Comparison of ENCODE assay signal across 20 cellular contexts in genomic region chr4:72207196-72207595, GRCh38.
"Had no signal": no experiment of that assay in that cellular context is flagged by ENCODE, and none has a peak within 500 bp of the region (broad histone marks: within the 10 kb centered on the region; RNA-seq: fewer than 3 reads in every experiment).

No MANE protein-coding gene starts in this region.

- FAIRE-seq: colon had no signal

- DNase-seq: dorsolateral prefrontal cortex; effector CD4-positive, alpha-beta T cell; endodermal cell; foreskin keratinocyte; hypothalamus; immature natural killer cell; islet precursor cell; kidney glomerular epithelial cell; mesenchymal stem cell; naive thymus-derived CD8-positive, alpha-beta T cell; nephron progenitor cell; nucleus accumbens; stimulated activated CD4-positive, alpha-beta T cell treated with anti-CD3 and anti-CD28 coated beads, Interleukin-12 subunit alpha, Interleukin-12 subunit beta, amount 100 ng/mL, for 4 hours; stimulated activated CD4-positive, alpha-beta T cell treated with anti-CD3 and anti-CD28 coated beads, Interleukin-1b, Interleukin-23, amount 100 ng/mL, for 48 hours; stimulated activated CD4-positive, alpha-beta T cell treated with anti-CD3 and anti-CD28 coated beads, Interleukin-4, amount 100 ng/mL, for 1 hour; stimulated activated CD8-positive, alpha-beta memory T cell treated with anti-CD3 and anti-CD28 coated beads, Interleukin-4, amount 100 ng/mL, for 48 hours; stimulated activated naive CD4-positive, alpha-beta T cell; stimulated activated naive CD8-positive, alpha-beta T cell treated with anti-CD3 and anti-CD28 coated beads, Interleukin-15, amount 100 ng/mL, for 72 hours; transverse colon had no signal
